In the genomic region with DNA sequence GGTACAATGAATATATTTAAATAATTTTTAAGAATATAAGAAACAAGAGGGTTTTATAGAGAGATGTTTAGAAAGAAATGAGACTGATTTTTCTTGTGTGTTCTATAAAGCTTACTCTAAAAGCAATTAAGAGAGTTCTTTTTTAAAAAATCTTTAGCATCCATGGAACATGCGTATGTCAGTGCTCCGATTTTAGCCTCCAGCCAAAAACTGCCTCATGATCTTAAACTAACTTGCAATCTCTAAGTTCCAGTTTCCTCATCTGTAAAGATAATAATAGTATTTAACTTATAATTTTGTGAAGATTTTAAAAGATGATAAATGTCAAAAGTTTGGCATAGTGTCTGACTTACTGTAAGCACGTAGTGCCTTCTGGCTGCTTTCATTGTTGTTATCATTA, we compare ENCODE assay signal across 25 cellular contexts.
"Had no signal": no experiment of that assay in that cellular context is flagged by ENCODE, and none has a peak within 500 bp of the region (broad histone marks: within the 10 kb centered on the region; RNA-seq: fewer than 3 reads in every experiment).

No MANE protein-coding gene starts in this region.

- H3K4me3 Mint-ChIP-seq: dendritic cell treated with granulocyte-macrophage colony-stimulating factor and Interleukin-4, amounts not matched to agents 40 ng/mL and 50 ng/mL, for 4 days; effector memory CD8-positive, alpha-beta T cell; endodermal cell had no signal

- H3K27ac Mint-ChIP-seq: dendritic cell treated with granulocyte-macrophage colony-stimulating factor and Interleukin-4, amounts not matched to agents 40 ng/mL and 50 ng/mL, for 4 days; effector memory CD8-positive, alpha-beta T cell; endodermal cell had no signal

- H3K4me1 Mint-ChIP-seq: endodermal cell had no signal

- H3K27me3 Mint-ChIP-seq: dendritic cell treated with granulocyte-macrophage colony-stimulating factor and Interleukin-4, amounts not matched to agents 40 ng/mL and 50 ng/mL, for 4 days had no signal

- ATAC-seq: effector memory CD8-positive, alpha-beta T cell; esophagus mucosa; foreskin keratinocyte; gastrocnemius medialis; gastroesophageal sphincter; heart left ventricle; heart right ventricle had no signal

- H3K9me3 ChIP-seq: colonic mucosa, esophagus muscularis mucosa, gastrocnemius medialis, gastroesophageal sphincter had no signal

- H3K27ac ChIP-seq: colonic mucosa, coronary artery, dorsolateral prefrontal cortex, epithelial cell of prostate, esophagus muscularis mucosa, esophagus squamous epithelium, foreskin keratinocyte, gastrocnemius medialis, gastroesophageal sphincter, heart left ventricle, heart right ventricle had no signal

- DNase-seq: colonic mucosa; cortex of kidney; dermis blood vessel endothelial cell; dorsolateral prefrontal cortex; effector CD4-positive, alpha-beta T cell; effector CD8-positive, alpha-beta T cell; effector memory CD4-positive, alpha-beta T cell; effector memory CD8-positive, alpha-beta T cell; endodermal cell; erythroblast; esophagus squamous epithelium; foreskin fibroblast; foreskin keratinocyte; foreskin melanocyte; gastrocnemius medialis; glutamatergic neuron; head of caudate nucleus; heart left ventricle; heart right ventricle had no signal

- H3K4me1 ChIP-seq: colonic mucosa, esophagus muscularis mucosa, gastrocnemius medialis, gastroesophageal sphincter had no signal

- H3K4me3 ChIP-seq: colonic mucosa, coronary artery, dorsolateral prefrontal cortex, esophagus muscularis mucosa, esophagus squamous epithelium, gastrocnemius medialis, gastroesophageal sphincter, heart left ventricle, heart right ventricle had no signal

- H3K27me3 ChIP-seq: colonic mucosa, esophagus muscularis mucosa, foreskin keratinocyte, gastrocnemius medialis, gastroesophageal sphincter had no signal

- H3K36me3 ChIP-seq: colonic mucosa, esophagus muscularis mucosa, esophagus squamous epithelium, gastrocnemius medialis, gastroesophageal sphincter, heart left ventricle, heart right ventricle had no signal
